ENCODE assay signal across 26 cellular contexts in genomic region chr3:61810953-61811497, GRCh38.
A peak's percentile ranks its signal among the peaks of the same experiment; 100 is the strongest.
DNase-seq lines count a peak whose midpoint lies in the region; ATAC-seq, FAIRE-seq and TF ChIP-seq lines count a peak whose summit lies in the region.
"Had no signal": no experiment of that assay in that cellular context is flagged by ENCODE, and none has a peak within 500 bp of the region (broad histone marks: within the 10 kb centered on the region; RNA-seq: fewer than 3 reads in every experiment).

No MANE protein-coding gene starts in this region.

- DNase-seq in right atrium auricular region (ENCODE audit: low spot score) (no peak), left ventricle myocardium superior (no peak), bronchial epithelial cell (ENCODE audit: low read depth) (no peak), sigmoid colon (no peak), colonic mucosa (no peak)
- DNase-seq: CD4-positive, CD25-positive, alpha-beta regulatory T cell; DMS153; DND-41; GOT3; HCEC 1CT; Kasumi-1; NCI-H1092 treated with DMSO at 0.1 percent for 48 hours; NCI-H1436; NCI-H187 treated with DMSO at 0.1 percent for 48 hours; NCI-H2107; NCI-H446; NCI-H524 treated with DMSO at 0.1 percent for 48 hours; NCI-H774; NK-92 treated with Interleukin-12 subunit alpha and Interleukin-12 subunit beta, amount 100 ng/mL, for 24 hours; PC-3 had no signal

- ATAC-seq in left ventricle myocardium superior (no peak), HG02763 (IDR thresholded peaks at IDR 0.05; ENCODE audit: unreplicated experiment) (no peak), HG02884 (IDR thresholded peaks at IDR 0.05; ENCODE audit: unreplicated experiment) (no peak)
- ATAC-seq: K562, PC-3 had no signal

- H3K9me3 ChIP-seq in right atrium auricular region (no peaks in the 10 kb centered on the region), sigmoid colon (no peaks in the 10 kb centered on the region), colonic mucosa (no peaks in the 10 kb centered on the region)
- H3K9me3 ChIP-seq: BLaER1 had no signal

- H3K4me3 ChIP-seq in right atrium auricular region (no peak overlapping the region), bronchial epithelial cell (ENCODE audit: low read depth, low read length) (no peak overlapping the region), sigmoid colon (no peak overlapping the region), colonic mucosa (no peak overlapping the region)
- H3K4me3 ChIP-seq: BLaER1, K562 had no signal

- 86 to 91% methylated on average over 1 of the region's 1 CpG for WGBS in sigmoid colon, 2 donors

- TF ChIP-seq POLR2A in sigmoid colon (IDR thresholded peaks at IDR 0.05): no peak

- H3K9ac ChIP-seq in colonic mucosa (ENCODE audit: low read depth in 2 of 2, low read length in 2 of 2): no peak overlapping the region
- H3K9ac ChIP-seq: BLaER1 had no signal

- H3K36me3 ChIP-seq in right atrium auricular region: no peaks in the 10 kb centered on the region
- no peaks in the 10 kb centered on the region for H3K36me3 ChIP-seq in bronchial epithelial cell (ENCODE audit: control insufficient read depth, insufficient read depth, low read length)
- no peaks in the 10 kb centered on the region for H3K36me3 ChIP-seq in sigmoid colon
- H3K36me3 ChIP-seq in colonic mucosa: no peaks in the 10 kb centered on the region
- H3K36me3 ChIP-seq: BLaER1 had no signal

- intact Hi-C loops in left ventricle myocardium superior (cut with micrococcal nuclease) (no loop called here), sigmoid colon (cut with DNase I) (no loop called here), colonic mucosa (cut with DNase I) (no loop called here)

- TF ChIP-seq CTCF in right atrium auricular region (IDR thresholded peaks at IDR 0.05): no peak
- TF ChIP-seq CTCF in bronchial epithelial cell (IDR thresholded peaks at IDR 0.05; ENCODE audit: insufficient read depth, low read length, severe bottlenecking): no peak
- no peak for TF ChIP-seq CTCF in sigmoid colon (IDR thresholded peaks at IDR 0.05)
- no peak for TF ChIP-seq CTCF in colonic mucosa (IDR thresholded peaks at IDR 0.05)

- TF ChIP-seq EP300 in sigmoid colon (IDR thresholded peaks at IDR 0.05): no peak

- peak overlapping the region; percentile 52 to 82 for H3K27ac ChIP-seq in right atrium auricular region
- peak overlapping the region in 3 of 4 donors; percentile 67 to 80 (median 79) for H3K27ac ChIP-seq in sigmoid colon
- H3K27ac ChIP-seq in colonic mucosa: no peak overlapping the region
- H3K27ac ChIP-seq: BLaER1 had no signal

- H3K4me1 ChIP-seq in right atrium auricular region (peaks cover 0 to 81% of the 10 kb centered on the region in 2 donors), sigmoid colon (peaks cover 0 to 86% (median 79%) of the 10 kb centered on the region in 4 donors), colonic mucosa (no peaks in the 10 kb centered on the region)
- H3K4me1 ChIP-seq: BLaER1 had no signal

- H3K27me3 ChIP-seq in right atrium auricular region: no peaks in the 10 kb centered on the region
- no peaks in the 10 kb centered on the region for H3K27me3 ChIP-seq in bronchial epithelial cell (ENCODE audit: control insufficient read depth, insufficient read depth, low read length)
- H3K27me3 ChIP-seq in sigmoid colon: no peaks in the 10 kb centered on the region
- no peaks in the 10 kb centered on the region for H3K27me3 ChIP-seq in colonic mucosa
- H3K27me3 ChIP-seq: BLaER1 had no signal

- FAIRE-seq in bronchial epithelial cell (lab: Jason Lieb, UNC): peak; percentile 66
- FAIRE-seq: A204.1, GM12892, K562 had no signal
